ENCODE assay signal across 1 cellular context in genomic region chr7:4888161-4888560, GRCh38.
TF ChIP-seq lines count a peak whose summit lies in the region.

No MANE protein-coding gene starts in this region.

TF ChIP-seq in HepG2, 621 proteins besides CTCF, POLR2A, EP300 and RAD21:
- TF ChIP-seq ATF2 (CRISPR knock-in tag; IDR thresholded peaks at IDR 0.05): no peak
- no peak for TF ChIP-seq PHB2 (IDR thresholded peaks at IDR 0.05; ENCODE audit: partially characterized antibody)
- TF ChIP-seq SMAD3 (CRISPR knock-in tag; IDR thresholded peaks at IDR 0.05): no peak
- no peak for TF ChIP-seq TOE1 (CRISPR knock-in tag; IDR thresholded peaks at IDR 0.05)
- TF ChIP-seq HOXA9 (CRISPR knock-in tag; IDR thresholded peaks at IDR 0.05; ENCODE audit: borderline replicate concordance): no peak
- TF ChIP-seq SIN3B (IDR thresholded peaks at IDR 0.05; ENCODE audit: low read length): no peak
- no peak for TF ChIP-seq CBX5 (CRISPR knock-in tag; IDR thresholded peaks at IDR 0.05; ENCODE audit: borderline replicate concordance)
- TF ChIP-seq KDM1A (CRISPR knock-in tag; IDR thresholded peaks at IDR 0.05): no peak
- no peak for TF ChIP-seq CSRNP1 (CRISPR knock-in tag; IDR thresholded peaks at IDR 0.05)
- TF ChIP-seq MTERF4 (CRISPR knock-in tag; IDR thresholded peaks at IDR 0.05): no peak
- no peak for TF ChIP-seq REST (IDR thresholded peaks at IDR 0.05; ENCODE audit: borderline replicate concordance in 1 of 2, low read depth in 1 of 2, low read length in 2 of 2)
- TF ChIP-seq TFDP2 (CRISPR knock-in tag; IDR thresholded peaks at IDR 0.05): no peak
- TF ChIP-seq ZNF605 (CRISPR knock-in tag; IDR thresholded peaks at IDR 0.05): no peak
- TF ChIP-seq JUND (CRISPR knock-in tag; IDR thresholded peaks at IDR 0.05): no peak
- no peak for TF ChIP-seq DPF2 (CRISPR knock-in tag; IDR thresholded peaks at IDR 0.05; ENCODE audit: borderline replicate concordance, low read depth)
